Comparison of ENCODE assay signal across 8 cellular contexts in genomic region chr2:64283015-64283570, GRCh38.
A peak's percentile ranks its signal among the peaks of the same experiment; 100 is the strongest.
DNase-seq lines count a peak whose midpoint lies in the region; ATAC-seq and TF ChIP-seq lines count a peak whose summit lies in the region.

No MANE protein-coding gene starts in this region.

- H3K27ac ChIP-seq in left ventricle myocardium inferior (replicated peaks) (peak overlapping the region; percentile 58), body of pancreas (no peak overlapping the region)

- no peak overlapping the region for H3K4me3 ChIP-seq in left ventricle myocardium inferior
- no peak overlapping the region for H3K4me3 ChIP-seq in body of pancreas

- H3K4me1 ChIP-seq in left ventricle myocardium inferior (peaks cover 24% of the 10 kb centered on the region), body of pancreas (no peaks in the 10 kb centered on the region)

- intact Hi-C loops in left ventricle myocardium inferior (cut with micrococcal nuclease) = no loop called here
- intact Hi-C loops in left ventricle myocardium superior (cut with micrococcal nuclease) = no loop called here
- intact Hi-C loops in body of pancreas (cut with DNase I) = no loop called here

- ATAC-seq in left ventricle myocardium superior (no peak), HG03045 (IDR thresholded peaks at IDR 0.05; ENCODE audit: unreplicated experiment) (peak; percentile 27), body of pancreas (peak; percentile 24)

- no peak for DNase-seq in left ventricle myocardium inferior
- no peak for DNase-seq in left ventricle myocardium superior
- DNase-seq in body of pancreas = no peak
- no peak for DNase-seq in activated gamma-delta T cell (lab: John Stamatoyannopoulos, UW)
- no peak for DNase-seq in GM03348 (ENCODE audit: low spot score)
- DNase-seq in NCI-H1092 treated with DMSO at 0.1 percent for 48 hours (lab: John Stamatoyannopoulos, UW) = no peak
- DNase-seq in HUDEP-2 (lab: John Stamatoyannopoulos, UW; ENCODE audit: unreplicated experiment in 76 of 76) = no peak

- H3K9me3 ChIP-seq in left ventricle myocardium inferior (replicated peaks) (no peaks in the 10 kb centered on the region), body of pancreas (no peaks in the 10 kb centered on the region)

- no peak for TF ChIP-seq POLR2A in body of pancreas (IDR thresholded peaks at IDR 0.05)

- H3K27me3 ChIP-seq in left ventricle myocardium inferior (ENCODE audit: low read depth) = peaks cover 3% of the 10 kb centered on the region
- no peaks in the 10 kb centered on the region for H3K27me3 ChIP-seq in body of pancreas

- no peaks in the 10 kb centered on the region for H3K36me3 ChIP-seq in left ventricle myocardium inferior
- H3K36me3 ChIP-seq in body of pancreas (replicated peaks in 1 of 2; ENCODE audit: insufficient read depth in 1 of 2, low read depth in 2 of 2) = no peaks in the 10 kb centered on the region

- WGBS in body of pancreas, 2 donors = 92 to 93% methylated on average over 4 of the region's 4 CpGs

- TF ChIP-seq CTCF in left ventricle myocardium inferior (IDR thresholded peaks at IDR 0.05; ENCODE audit: borderline replicate concordance) (no peak), body of pancreas (IDR thresholded peaks at IDR 0.05) (no peak)
